Comparison of ENCODE assay signal across 9 cellular contexts in genomic region chr11:12122083-12122482, GRCh38. TPM values are rescaled to one million over a fixed set of nuclear protein-coding genes. Genes with fewer than 3 reads are reported as not detected.
DNase-seq lines count a peak whose midpoint lies in the region; TF ChIP-seq lines count a peak whose summit lies in the region.
"Had no signal": no experiment of that assay in that cellular context is flagged by ENCODE, and none has a peak within 500 bp of the region (broad histone marks: within the 10 kb centered on the region; RNA-seq: fewer than 3 reads in every experiment).

No MANE protein-coding gene starts in this region.

- TF ChIP-seq CTCF in AG04449 (IDR thresholded peaks at IDR 0.05; ENCODE audit: insufficient read depth, low read length, missing control alignments) (peak; percentile 44), GM13976 (IDR thresholded peaks at IDR 0.05; ENCODE audit: borderline replicate concordance, control extremely low read depth, extremely low read depth, insufficient read depth, missing control alignments) (peak; percentile 14)

- no peak for DNase-seq in AG04449 (ENCODE audit: low read depth, low spot score)
- DNase-seq in GM13976 (ENCODE audit: low spot score) = no peak
- peak; percentile 51 for DNase-seq in SK-MEL-5 (ENCODE audit: low read depth, low spot score)
- DNase-seq in iPS-NIHi7 (ENCODE audit: extremely low spot score) = peak; percentile 73
- no peak for DNase-seq in KBM-7
- DNase-seq in NCI-H1436 (lab: John Stamatoyannopoulos, UW) = no peak
- DNase-seq in EL = no peak
- no peak for DNase-seq in activated naive CD4-positive, alpha-beta T cell treated with anti-CD3 and anti-CD28 coated beads for 36 hours

- CTCF ChIA-PET in AG04449 (lab: Yijun Ruan, JAX) = interaction anchor here (0.8 to 2.7 kb wide), 8 partner anchors 11 to 160 kb away, joined by 3 to 12 read pairs (median 8); partner anchors contain the start of gene MICAL2
- CTCF ChIA-PET in activated naive CD4-positive, alpha-beta T cell treated with anti-CD3 and anti-CD28 coated beads for 36 hours (lab: Charles Lee) = interaction anchor here (0.8 to 1.5 kb wide), 4 partner anchors 34 to 159 kb away, joined by 3 to 6 read pairs (median 4); no protein-coding TSS in a partner anchor

- in situ Hi-C loops in GM13976 (cut with MboI; ENCODE audit: low sequenced_read_pairs, unreplicated experiment) = no loop called here
- in situ Hi-C loops in SK-MEL-5 (cut with HindIII; ENCODE audit: low pct_unique_long_range_greater_than_20kb, low sequenced_read_pairs) = no loop called here
- in situ Hi-C loops in KBM-7 (cut with MboI; ENCODE audit: low pct_unique_long_range_greater_than_20kb, low sequenced_read_pairs) = no loop called here

- intact Hi-C loops in activated naive CD4-positive, alpha-beta T cell treated with anti-CD3 and anti-CD28 coated beads for 36 hours (cut with micrococcal nuclease) = loop anchor here (1.0 kb wide), 1 partner anchor 114 kb away; no protein-coding TSS in a partner anchor

- no peak overlapping the region for H3K4me3 Mint-ChIP-seq in activated naive CD4-positive, alpha-beta T cell treated with anti-CD3 and anti-CD28 coated beads for 36 hours
- H3K4me3 Mint-ChIP-seq: T-helper 1 cell treated with Interleukin-12 subunit alpha and Interleukin-12 subunit beta and Interleukin-4 antibody, amounts not matched to agents 30 μg/mL and 1 μg/mL, for 36 hours had no signal

- no peaks in the 10 kb centered on the region for H3K9me3 Mint-ChIP-seq in activated naive CD4-positive, alpha-beta T cell treated with anti-CD3 and anti-CD28 coated beads for 36 hours
- H3K9me3 Mint-ChIP-seq: T-helper 1 cell treated with Interleukin-12 subunit alpha and Interleukin-12 subunit beta and Interleukin-4 antibody, amounts not matched to agents 30 μg/mL and 1 μg/mL, for 36 hours had no signal

- POLR2A ChIA-PET in AG04449 (lab: Yijun Ruan, JAX) = interaction anchor here (1.0 to 1.1 kb wide), 2 partner anchors 12 to 61 kb away, joined by 3 to 4 read pairs; partner anchors contain the start of gene MICAL2

- peaks cover 45% of the 10 kb centered on the region for H3K4me1 Mint-ChIP-seq in activated naive CD4-positive, alpha-beta T cell treated with anti-CD3 and anti-CD28 coated beads for 36 hours (ENCODE audit: low read depth)

- no peaks in the 10 kb centered on the region for H3K27me3 Mint-ChIP-seq in activated naive CD4-positive, alpha-beta T cell treated with anti-CD3 and anti-CD28 coated beads for 36 hours (ENCODE audit: low read depth)

- H3K36me3 Mint-ChIP-seq in activated naive CD4-positive, alpha-beta T cell treated with anti-CD3 and anti-CD28 coated beads for 36 hours (ENCODE audit: low read depth) = peaks cover 1% of the 10 kb centered on the region

- H3K27ac Mint-ChIP-seq in activated naive CD4-positive, alpha-beta T cell treated with anti-CD3 and anti-CD28 coated beads for 36 hours = no peak overlapping the region
- H3K27ac Mint-ChIP-seq: T-helper 1 cell treated with Interleukin-12 subunit alpha and Interleukin-12 subunit beta and Interleukin-4 antibody, amounts not matched to agents 30 μg/mL and 1 μg/mL, for 36 hours had no signal

- no peak overlapping the region for H3K4me3 ChIP-seq in AG04449 (ENCODE audit: low read depth, low read length)

RNA-seq across cellular contexts. Expression of gene MICAL2, which starts 11.7 kb away (rescaled TPM):
- 1.2 and 2.3 TPM in 2 replicates for total RNA-seq in SK-MEL-5 (2014; rRNA removed; shearing (Covaris generic))
- 2.4 and 3.3 TPM in 2 replicates for polyA plus RNA-seq in SK-MEL-5 (2015; cell fraction: cytosol; rRNA removed)
- polyA plus RNA-seq in SK-MEL-5 (2015; cell fraction: nucleus; rRNA removed) = 0.72 and 1.1 TPM in 2 replicates
- total RNA-seq in activated naive CD4-positive, alpha-beta T cell treated with anti-CD3 and anti-CD28 coated beads for 36 hours = 10 to 100 TPM; 48.7 to 54.6 TPM

Comparison
In these comparisons a context has a peak if more than half of its experiments do, and no peak if none do; other contexts are left out.
1. DNase-seq: peak in SK-MEL-5 (single experiment) and iPS-NIHi7 (single experiment); none in AG04449 (single experiment), GM13976 (single experiment), KBM-7 (single experiment), NCI-H1436 (single experiment), EL (single experiment) and activated naive CD4-positive, alpha-beta T cell treated with anti-CD3 and anti-CD28 coated beads for 36 hours (single experiment).
2. RNA of gene MICAL2, which starts 11.7 kb away (total RNA-seq): 48.7 to 54.6 TPM in activated naive CD4-positive, alpha-beta T cell treated with anti-CD3 and anti-CD28 coated beads for 36 hours; 1.2 to 2.3 TPM in SK-MEL-5; every median in the first group is over 10 times any median in the second.